21 cellular contexts compared by ENCODE assay signal in genomic region chr4:83371235-83371634, GRCh38.
"Had no signal": no experiment of that assay in that cellular context is flagged by ENCODE, and none has a peak within 500 bp of the region (broad histone marks: within the 10 kb centered on the region; RNA-seq: fewer than 3 reads in every experiment).

No MANE protein-coding gene starts in this region.

- H3K27ac ChIP-seq: HL-60, SJSA1, SK-N-MC had no signal

- H3K27me3 ChIP-seq: SJSA1 had no signal

- H3K36me3 ChIP-seq: SJSA1 had no signal

- DNase-seq: Karpas-422, KG1, MM.1S, NCI-H1092 treated with DMSO at 0.1 percent for 48 hours, NCI-H1436, NCI-H187, NCI-H2029, NCI-H2081 treated with DMSO at 0.1 percent for 48 hours, NCI-H2171, NCI-H226, NCI-H446, NCI-H510A, NCI-H524 treated with DMSO at 0.1 percent for 48 hours, NCI-H69, NCI-H774, Right ventricle myocardium superior, RPMI8226, SIG-M5 had no signal

- H3K9me3 ChIP-seq: SJSA1 had no signal

- H3K4me1 ChIP-seq: SJSA1 had no signal

- H3K4me3 ChIP-seq: SJSA1, SK-N-MC had no signal
